ENCODE assay signal across 2 cellular contexts in genomic region chr2:48207201-48207641, GRCh38.
TF ChIP-seq lines count a peak whose summit lies in the region.

No MANE protein-coding gene starts in this region.

TF ChIP-seq in HepG2, 621 proteins besides CTCF, POLR2A, EP300 and RAD21 (continued from another document):
- no peak for TF ChIP-seq CSRNP2 (CRISPR knock-in tag; conservative IDR thresholded peaks at IDR 0.05; ENCODE audit: low read depth)
- TF ChIP-seq ATAD3A (CRISPR knock-in tag; IDR thresholded peaks at IDR 0.05) = no peak
- no peak for TF ChIP-seq NFYC (CRISPR knock-in tag; IDR thresholded peaks at IDR 0.05)
- TF ChIP-seq ZSCAN29 (CRISPR knock-in tag; conservative IDR thresholded peaks at IDR 0.05) = no peak
- TF ChIP-seq KDM4B (CRISPR knock-in tag; IDR thresholded peaks at IDR 0.05) = no peak
- TF ChIP-seq NR1H2 (CRISPR knock-in tag; IDR thresholded peaks at IDR 0.05; ENCODE audit: borderline replicate concordance, low read depth) = no peak
- no peak for TF ChIP-seq ZNF562 (CRISPR knock-in tag; IDR thresholded peaks at IDR 0.05; ENCODE audit: borderline replicate concordance)
- no peak for TF ChIP-seq ZFY (CRISPR knock-in tag; IDR thresholded peaks at IDR 0.05)
- peak; percentile 78 for TF ChIP-seq ZBTB33 (CRISPR knock-in tag; IDR thresholded peaks at IDR 0.05)
- TF ChIP-seq IRF2 (CRISPR knock-in tag; IDR thresholded peaks at IDR 0.05) = no peak
- TF ChIP-seq HIVEP1 (CRISPR knock-in tag; IDR thresholded peaks at IDR 0.05) = no peak
- TF ChIP-seq TCF12 (IDR thresholded peaks at IDR 0.05) = no peak
- no peak for TF ChIP-seq TCF12 (CRISPR knock-in tag; IDR thresholded peaks at IDR 0.05)
TF ChIP-seq in HepG2: peak in this region for 2.

TF ChIP-seq in K562, 482 proteins besides CTCF, POLR2A, EP300 and RAD21 (continued from another document):
- TF ChIP-seq PKNOX1 (IDR thresholded peaks at IDR 0.05) (peak; percentile 38), BCL6 (CRISPR knock-in tag; IDR thresholded peaks at IDR 0.05) (no peak), GATA2 (CRISPR knock-in tag; IDR thresholded peaks at IDR 0.05) (0 out of 2 replicates have a peak, but pooled peaks have one; percentile 14), SMARCE1 (IDR thresholded peaks at IDR 0.05) (peak; percentile 74; the same call in 1 of the 2 replicates), MTA1 (IDR thresholded peaks at IDR 0.05; ENCODE audit: borderline replicate concordance) (peak; percentile 80), NCOA1 (IDR thresholded peaks at IDR 0.05; ENCODE audit: low read depth) (0 out of 2 replicates have a peak, but pooled peaks have one; percentile 28), MAFG (tag; conservative IDR thresholded peaks at IDR 0.05) (peak; percentile 91), EP400 (IDR thresholded peaks at IDR 0.05) (0 out of 2 replicates have a peak, but pooled peaks have one; percentile 30), HDAC1 (IDR thresholded peaks at IDR 0.05) (0 out of 4 replicates have a peak, but pooled peaks of 1 of the 2 experiments have one; percentile 57), ZNF232 (CRISPR knock-in tag; IDR thresholded peaks at IDR 0.05) (no peak), C11orf30 (IDR thresholded peaks at IDR 0.05; ENCODE audit: low read depth) (peak; percentile 91), BACH1 (tag; IDR thresholded peaks at IDR 0.05) (peak; percentile 41; the same call in 1 of the 2 replicates), CREB3 (tag; conservative IDR thresholded peaks at IDR 0.05; ENCODE audit: low read depth) (0 out of 2 replicates have a peak, but pooled peaks have one; percentile 22), ESRRA (IDR thresholded peaks at IDR 0.05; ENCODE audit: borderline replicate concordance, low read depth) (peak; percentile 74; the same call in 1 of the 2 replicates), HNRNPLL (IDR thresholded peaks at IDR 0.05; ENCODE audit: low read depth, low read length, poor library complexity, severe bottlenecking) (no peak), DPF2 (IDR thresholded peaks at IDR 0.05) (peak; percentile 86), ARNT (IDR thresholded peaks at IDR 0.05) (no peak), PBX2 (CRISPR knock-in tag; IDR thresholded peaks at IDR 0.05; ENCODE audit: low read depth) (no peak), PBX2 (tag; conservative IDR thresholded peaks at IDR 0.05; ENCODE audit: low read depth) (peak; percentile 77), CTBP1 (IDR thresholded peaks at IDR 0.05; ENCODE audit: borderline replicate concordance) (peak; percentile 57; the same call in 1 of the 2 replicates), MEF2D (tag; conservative IDR thresholded peaks at IDR 0.05; ENCODE audit: low read depth) (peak; percentile 53; the same call in 1 of the 2 replicates), ARID1B (IDR thresholded peaks at IDR 0.05) (peak; percentile 74), HDAC2 (IDR thresholded peaks at IDR 0.05) (0 out of 2 replicates have a peak, but pooled peaks have one; percentile 49), MAFF (IDR thresholded peaks at IDR 0.05; ENCODE audit: low read length) (peak; percentile 30; the same call in 1 of the 2 replicates), NR2C1 (IDR thresholded peaks at IDR 0.05) (no peak), NR2C1 (tag; IDR thresholded peaks at IDR 0.05) (0 out of 2 replicates have a peak, but pooled peaks have one; percentile 29), LEF1 (IDR thresholded peaks at IDR 0.05) (0 out of 2 replicates have a peak, but pooled peaks have one; percentile 14), NR2C2 (CRISPR knock-in tag; IDR thresholded peaks at IDR 0.05) (no peak), NR2C2 (tag; IDR thresholded peaks at IDR 0.05) (peak; percentile 13; the same call in 1 of the 2 replicates), SOX6 (IDR thresholded peaks at IDR 0.05) (peak; percentile 94), SMARCA4 (IDR thresholded peaks at IDR 0.05) (peak; percentile 78), ZNF316 (IDR thresholded peaks at IDR 0.05) (peak; percentile 79), HDGF (IDR thresholded peaks at IDR 0.05) (0 out of 2 replicates have a peak, but pooled peaks have one; percentile 59), NFE2 (IDR thresholded peaks at IDR 0.05; ENCODE audit: low read depth) (peak; percentile 83), MEIS2 (IDR thresholded peaks at IDR 0.05; ENCODE audit: partially characterized antibody) (peak; percentile 71), E2F3 (CRISPR knock-in tag; IDR thresholded peaks at IDR 0.05) (no peak)
- TF ChIP-seq, protein P1, sequence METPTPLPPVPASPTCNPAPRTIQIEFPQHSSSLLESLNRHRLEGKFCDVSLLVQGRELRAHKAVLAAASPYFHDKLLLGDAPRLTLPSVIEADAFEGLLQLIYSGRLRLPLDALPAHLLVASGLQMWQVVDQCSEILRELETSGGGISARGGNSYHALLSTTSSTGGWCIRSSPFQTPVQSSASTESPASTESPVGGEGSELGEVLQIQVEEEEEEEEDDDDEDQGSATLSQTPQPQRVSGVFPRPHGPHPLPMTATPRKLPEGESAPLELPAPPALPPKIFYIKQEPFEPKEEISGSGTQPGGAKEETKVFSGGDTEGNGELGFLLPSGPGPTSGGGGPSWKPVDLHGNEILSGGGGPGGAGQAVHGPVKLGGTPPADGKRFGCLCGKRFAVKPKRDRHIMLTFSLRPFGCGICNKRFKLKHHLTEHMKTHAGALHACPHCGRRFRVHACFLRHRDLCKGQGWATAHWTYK (CRISPR knock-in tag; IDR thresholded peaks at IDR 0.05) = 0 out of 2 replicates have a peak, but pooled peaks have one; percentile 60
- TF ChIP-seq, protein P2, sequence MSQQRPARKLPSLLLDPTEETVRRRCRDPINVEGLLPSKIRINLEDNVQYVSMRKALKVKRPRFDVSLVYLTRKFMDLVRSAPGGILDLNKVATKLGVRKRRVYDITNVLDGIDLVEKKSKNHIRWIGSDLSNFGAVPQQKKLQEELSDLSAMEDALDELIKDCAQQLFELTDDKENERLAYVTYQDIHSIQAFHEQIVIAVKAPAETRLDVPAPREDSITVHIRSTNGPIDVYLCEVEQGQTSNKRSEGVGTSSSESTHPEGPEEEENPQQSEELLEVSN (IDR thresholded peaks at IDR 0.05; ENCODE audit: borderline replicate concordance in 1 of 2, extremely low read depth in 1 of 2, insufficient read depth in 1 of 2, insufficient read length in 1 of 2, low read depth in 1 of 2, low read length in 1 of 2, poor library complexity in 1 of 2, severe bottlenecking in 1 of 2) = no peak
- TF ChIP-seq, protein P3, sequence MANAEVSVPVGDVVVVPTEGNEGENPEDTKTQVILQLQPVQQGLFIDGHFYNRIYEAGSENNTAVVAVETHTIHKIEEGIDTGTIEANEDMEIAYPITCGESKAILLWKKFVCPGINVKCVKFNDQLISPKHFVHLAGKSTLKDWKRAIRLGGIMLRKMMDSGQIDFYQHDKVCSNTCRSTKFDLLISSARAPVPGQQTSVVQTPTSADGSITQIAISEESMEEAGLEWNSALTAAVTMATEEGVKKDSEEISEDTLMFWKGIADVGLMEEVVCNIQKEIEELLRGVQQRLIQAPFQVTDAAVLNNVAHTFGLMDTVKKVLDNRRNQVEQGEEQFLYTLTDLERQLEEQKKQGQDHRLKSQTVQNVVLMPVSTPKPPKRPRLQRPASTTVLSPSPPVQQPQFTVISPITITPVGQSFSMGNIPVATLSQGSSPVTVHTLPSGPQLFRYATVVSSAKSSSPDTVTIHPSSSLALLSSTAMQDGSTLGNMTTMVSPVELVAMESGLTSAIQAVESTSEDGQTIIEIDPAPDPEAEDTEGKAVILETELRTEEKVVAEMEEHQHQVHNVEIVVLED (CRISPR knock-in tag; IDR thresholded peaks at IDR 0.05) = no peak
- TF ChIP-seq, protein P4, sequence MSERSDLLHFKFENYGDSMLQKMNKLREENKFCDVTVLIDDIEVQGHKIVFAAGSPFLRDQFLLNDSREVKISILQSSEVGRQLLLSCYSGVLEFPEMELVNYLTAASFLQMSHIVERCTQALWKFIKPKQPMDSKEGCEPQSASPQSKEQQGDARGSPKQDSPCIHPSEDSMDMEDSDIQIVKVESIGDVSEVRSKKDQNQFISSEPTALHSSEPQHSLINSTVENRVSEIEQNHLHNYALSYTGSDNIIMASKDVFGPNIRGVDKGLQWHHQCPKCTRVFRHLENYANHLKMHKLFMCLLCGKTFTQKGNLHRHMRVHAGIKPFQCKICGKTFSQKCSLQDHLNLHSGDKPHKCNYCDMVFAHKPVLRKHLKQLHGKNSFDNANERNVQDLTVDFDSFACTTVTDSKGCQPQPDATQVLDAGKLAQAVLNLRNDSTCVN (CRISPR knock-in tag; IDR thresholded peaks at IDR 0.05) = no peak
- TF ChIP-seq, protein P5, sequence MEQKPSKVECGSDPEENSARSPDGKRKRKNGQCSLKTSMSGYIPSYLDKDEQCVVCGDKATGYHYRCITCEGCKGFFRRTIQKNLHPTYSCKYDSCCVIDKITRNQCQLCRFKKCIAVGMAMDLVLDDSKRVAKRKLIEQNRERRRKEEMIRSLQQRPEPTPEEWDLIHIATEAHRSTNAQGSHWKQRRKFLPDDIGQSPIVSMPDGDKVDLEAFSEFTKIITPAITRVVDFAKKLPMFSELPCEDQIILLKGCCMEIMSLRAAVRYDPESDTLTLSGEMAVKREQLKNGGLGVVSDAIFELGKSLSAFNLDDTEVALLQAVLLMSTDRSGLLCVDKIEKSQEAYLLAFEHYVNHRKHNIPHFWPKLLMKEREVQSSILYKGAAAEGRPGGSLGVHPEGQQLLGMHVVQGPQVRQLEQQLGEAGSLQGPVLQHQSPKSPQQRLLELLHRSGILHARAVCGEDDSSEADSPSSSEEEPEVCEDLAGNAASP (IDR thresholded peaks at IDR 0.05) = peak; percentile 42; the same call in 1 of the 2 replicates
